ENCODE assay signal across 27 cellular contexts in the genomic region with DNA sequence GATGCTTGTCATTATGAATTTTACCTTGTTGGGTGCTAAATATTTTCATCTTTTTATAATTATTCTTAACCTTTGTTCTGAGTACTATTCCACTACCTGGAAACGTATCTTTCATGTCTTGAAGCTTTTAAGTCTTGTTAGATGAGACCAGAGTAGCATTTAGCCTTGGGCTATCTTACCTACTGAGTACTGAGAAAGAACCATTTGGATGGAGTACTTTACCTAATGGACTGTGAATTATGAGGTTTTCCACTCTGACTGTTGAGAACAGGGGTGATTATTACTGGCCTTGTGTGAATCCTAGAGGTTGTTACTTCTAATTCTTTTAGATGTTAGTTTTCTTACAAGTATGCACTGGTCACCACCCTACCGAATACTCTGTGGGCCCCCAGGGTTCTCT.
"Had no signal": no experiment of that assay in that cellular context is flagged by ENCODE, and none has a peak within 500 bp of the region (broad histone marks: within the 10 kb centered on the region; RNA-seq: fewer than 3 reads in every experiment).

No MANE protein-coding gene starts in this region.

- H3K27me3 ChIP-seq: esophagus muscularis mucosa, heart right ventricle, neutrophil, pancreas, right lobe of liver, tibial nerve, upper lobe of left lung had no signal

- H3K4me3 ChIP-seq: coronary artery, esophagus muscularis mucosa, heart right ventricle, lung, mucosa of descending colon, pancreas, right lobe of liver, thoracic aorta, tibial nerve, upper lobe of left lung had no signal

- H3K4me1 ChIP-seq: esophagus muscularis mucosa, pancreas, upper lobe of left lung had no signal

- ATAC-seq: heart right ventricle; left colon; mucosa of descending colon; natural killer cell treated with Interleukin-12 subunit alpha and Interleukin-12 subunit beta and Interleukin-15 and Interleukin-18, amount 100 ng/mL, for 72 hours; right lobe of liver; stimulated activated naive B cell treated with anti-CD40 and anti-IgM and Interleukin-4, amounts not matched to agents 10 μg/mL and 1 μg/mL and 100 μg/mL, for 72 hours had no signal

- H3K27ac ChIP-seq: coronary artery, esophagus muscularis mucosa, heart right ventricle, neutrophil, pancreas, right lobe of liver, thoracic aorta, tibial nerve, upper lobe of left lung had no signal

- H3K36me3 ChIP-seq: esophagus muscularis mucosa, heart right ventricle, neutrophil, pancreas, right lobe of liver, thoracic aorta, tibial nerve, upper lobe of left lung had no signal

- H3K9me3 ChIP-seq: esophagus muscularis mucosa, mucosa of descending colon, neutrophil, pancreas, right lobe of liver, thoracic aorta, upper lobe of left lung had no signal

- FAIRE-seq: endothelial cell of umbilical vein, urothelium cell line had no signal

- DNase-seq: dermis blood vessel endothelial cell; effector memory CD4-positive, alpha-beta T cell; foreskin melanocyte; glutamatergic neuron; heart right ventricle; hippocampal formation; islet precursor cell; kidney glomerular epithelial cell; left colon; mucosa of descending colon; naive B cell; pancreas; right lobe of liver; small intestine; stimulated activated CD4-positive, alpha-beta T cell treated with anti-CD3 and anti-CD28 coated beads, Interleukin-15, amount 100 ng/mL, for 24 hours; stimulated activated CD4-positive, alpha-beta T cell treated with anti-CD3 and anti-CD28 coated beads, Interleukin-2, amount 100 ng/mL, for 48 hours; stimulated activated naive B cell treated with anti-CD40 and anti-IgM and Interleukin-4, amounts not matched to agents 10 μg/mL and 1 μg/mL and 100 μg/mL, for 72 hours; upper lobe of left lung had no signal
